In the genomic region with DNA sequence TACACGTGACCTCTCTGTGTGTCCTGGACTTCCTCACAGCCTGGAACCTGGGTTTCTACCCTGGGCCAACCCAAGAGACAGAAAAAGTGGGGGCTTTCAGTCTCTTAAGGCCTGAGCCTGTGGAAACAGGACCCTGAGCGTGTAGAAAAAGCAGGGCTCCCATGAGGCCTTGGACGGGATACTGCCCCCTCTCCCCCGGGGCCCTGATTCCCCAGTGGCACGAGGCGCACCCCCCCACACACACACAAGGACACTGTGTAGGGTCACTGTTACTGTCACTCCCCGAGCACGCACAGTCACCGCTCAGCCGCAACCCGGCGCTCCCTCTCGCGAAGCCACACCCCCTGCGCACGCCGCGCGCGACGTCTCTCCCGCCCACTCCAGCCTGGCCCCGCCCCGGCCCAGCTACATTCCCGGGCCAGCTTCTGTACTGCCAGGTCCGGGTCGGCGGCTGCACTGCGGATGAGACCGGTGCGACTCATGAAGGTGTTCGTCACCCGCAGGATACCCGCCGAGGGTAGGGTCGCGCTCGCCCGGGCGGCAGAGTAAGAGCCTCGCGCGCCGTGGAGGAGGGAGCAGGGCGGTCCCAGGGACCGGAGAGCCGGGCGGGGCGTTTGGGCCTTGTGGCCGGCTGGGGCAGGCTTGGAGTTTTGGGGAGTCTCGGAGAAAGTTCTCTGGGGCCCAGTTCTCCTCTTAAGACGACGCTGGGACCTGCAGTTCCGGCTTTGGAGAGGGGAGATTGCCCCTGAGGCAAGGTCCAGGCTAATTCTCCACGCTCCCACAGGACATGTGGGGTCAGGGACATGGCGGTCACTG, we compare ENCODE assay signal across 1 cellular context.
TF ChIP-seq lines count a peak whose summit lies in the region.

TSS of gene GRHPR (plus strand) at position 408 of the 816 bp plus-strand sequence. CDS start at position 463, 55 bp downstream.

TF ChIP-seq in HepG2, 621 proteins besides CTCF, POLR2A, EP300 and RAD21 (continued from another document and continues in another):
- TF ChIP-seq MLX (CRISPR knock-in tag; IDR thresholded peaks at IDR 0.05) (peak; percentile 41; the same call in 1 of the 2 replicates), KLF9 (CRISPR knock-in tag; IDR thresholded peaks at IDR 0.05; ENCODE audit: low read depth) (no peak; the same call in 1 of the 2 replicates), SOX6 (IDR thresholded peaks at IDR 0.05) (no peak), SOX6 (CRISPR knock-in tag; IDR thresholded peaks at IDR 0.05) (peak; percentile 72), ZNF878 (CRISPR knock-in tag; IDR thresholded peaks at IDR 0.05) (no peak), ZNF354B (CRISPR knock-in tag; IDR thresholded peaks at IDR 0.05) (no peak), RFX5 (IDR thresholded peaks at IDR 0.05; ENCODE audit: low read depth, low read length) (no peak), ZNF446 (CRISPR knock-in tag; IDR thresholded peaks at IDR 0.05) (no peak), ZNF674 (CRISPR knock-in tag; IDR thresholded peaks at IDR 0.05; ENCODE audit: low read depth) (no peak), HNRNPL (IDR thresholded peaks at IDR 0.05; ENCODE audit: low read depth, low read length) (no peak), PHF21A (CRISPR knock-in tag; IDR thresholded peaks at IDR 0.05) (peak; percentile 79), NR3C1 (CRISPR knock-in tag; IDR thresholded peaks at IDR 0.05) (no peak), SRSF1 (optimal IDR thresholded peaks at IDR 0.05; ENCODE audit: low read depth, low read length) (peak; percentile 42), NCOA5 (CRISPR knock-in tag; IDR thresholded peaks at IDR 0.05) (0 out of 2 replicates have a peak, but pooled peaks have one; percentile 23), HNF4G (IDR thresholded peaks at IDR 0.05; ENCODE audit: borderline replicate concordance, low read depth, low read length) (no peak), HNF4G (CRISPR knock-in tag; IDR thresholded peaks at IDR 0.05; ENCODE audit: borderline replicate concordance, low read depth) (peak; percentile 39; the same call in 1 of the 2 replicates), THAP11 (CRISPR knock-in tag; IDR thresholded peaks at IDR 0.05) (peak; percentile 58; the same call in 1 of the 2 replicates), ZNF383 (CRISPR knock-in tag; IDR thresholded peaks at IDR 0.05; ENCODE audit: borderline replicate concordance) (0 out of 2 replicates have a peak, but pooled peaks have one; percentile 71), ZNF547 (CRISPR knock-in tag; IDR thresholded peaks at IDR 0.05) (peak; percentile 76), SP140L (CRISPR knock-in tag; IDR thresholded peaks at IDR 0.05; ENCODE audit: borderline replicate concordance) (no peak), ZIK1 (CRISPR knock-in tag; IDR thresholded peaks at IDR 0.05; ENCODE audit: borderline replicate concordance, low read depth) (no peak; the same call in 1 of the 2 replicates), TCF7 (IDR thresholded peaks at IDR 0.05; ENCODE audit: low read depth) (no peak), NFIC (IDR thresholded peaks at IDR 0.05; ENCODE audit: low read length) (no peak), TCF12 (IDR thresholded peaks at IDR 0.05) (no peak), TCF12 (CRISPR knock-in tag; IDR thresholded peaks at IDR 0.05) (no peak; the same call in 1 of the 2 replicates), TBX3 (IDR thresholded peaks at IDR 0.05; ENCODE audit: borderline replicate concordance) (no peak), ZNF253 (CRISPR knock-in tag; IDR thresholded peaks at IDR 0.05; ENCODE audit: borderline replicate concordance) (no peak), ZNF3 (CRISPR knock-in tag; IDR thresholded peaks at IDR 0.05) (no peak), ZNF101 (CRISPR knock-in tag; IDR thresholded peaks at IDR 0.05; ENCODE audit: borderline replicate concordance, low read depth) (no peak), ZNF746 (CRISPR knock-in tag; IDR thresholded peaks at IDR 0.05) (no peak), ZNF264 (CRISPR knock-in tag; IDR thresholded peaks at IDR 0.05) (no peak), HNF1B (CRISPR knock-in tag; IDR thresholded peaks at IDR 0.05) (peak; percentile 68; the same call in 1 of the 2 replicates), GTF3A (CRISPR knock-in tag; conservative IDR thresholded peaks at IDR 0.05) (0 out of 2 replicates have a peak, but pooled peaks have one; percentile 55), MAFK (conservative IDR thresholded peaks at IDR 0.05 in 1 of 2, IDR thresholded peaks at IDR 0.05 in 1 of 2; ENCODE audit: low read length in 2 of 2) (no peak), PAX8 (CRISPR knock-in tag; IDR thresholded peaks at IDR 0.05; ENCODE audit: borderline replicate concordance) (no peak), HNRNPLL (IDR thresholded peaks at IDR 0.05; ENCODE audit: low read depth, low read length, poor library complexity, severe bottlenecking) (peak; percentile 76), RBM22 (optimal IDR thresholded peaks at IDR 0.05; ENCODE audit: low read length) (no peak), ZNF207 (IDR thresholded peaks at IDR 0.05; ENCODE audit: borderline replicate concordance) (no peak), TOE1 (CRISPR knock-in tag; IDR thresholded peaks at IDR 0.05) (no peak), ZNF34 (CRISPR knock-in tag; IDR thresholded peaks at IDR 0.05; ENCODE audit: borderline replicate concordance) (no peak), SP1 (IDR thresholded peaks at IDR 0.05) (0 out of 2 replicates have a peak, but pooled peaks have one; percentile 38), SP1 (CRISPR knock-in tag; IDR thresholded peaks at IDR 0.05) (peak; percentile 96), GLI4 (CRISPR knock-in tag; IDR thresholded peaks at IDR 0.05; ENCODE audit: borderline replicate concordance) (peak; percentile 85; the same call in 1 of the 2 replicates), CENPX (CRISPR knock-in tag; IDR thresholded peaks at IDR 0.05) (no peak), RXRA (CRISPR knock-in tag; IDR thresholded peaks at IDR 0.05) (peak; percentile 53), ETV6 (CRISPR knock-in tag; conservative IDR thresholded peaks at IDR 0.05) (0 out of 2 replicates have a peak, but pooled peaks have one; percentile 9), ZNF382 (CRISPR knock-in tag; IDR thresholded peaks at IDR 0.05; ENCODE audit: borderline replicate concordance) (no peak), ATM (IDR thresholded peaks at IDR 0.05; ENCODE audit: borderline replicate concordance) (no peak), SMARCE1 (IDR thresholded peaks at IDR 0.05; ENCODE audit: borderline replicate concordance) (no peak), ZNF775 (CRISPR knock-in tag; IDR thresholded peaks at IDR 0.05; ENCODE audit: borderline replicate concordance) (no peak), USF2 (IDR thresholded peaks at IDR 0.05; ENCODE audit: low read depth, low read length) (no peak; the same call in 1 of the 2 replicates), USF2 (CRISPR knock-in tag; IDR thresholded peaks at IDR 0.05; ENCODE audit: borderline replicate concordance) (peak; percentile 75), ZNF816 (CRISPR knock-in tag; IDR thresholded peaks at IDR 0.05; ENCODE audit: borderline replicate concordance) (0 out of 2 replicates have a peak, but pooled peaks have one; percentile 52)
- TF ChIP-seq, protein P1, sequence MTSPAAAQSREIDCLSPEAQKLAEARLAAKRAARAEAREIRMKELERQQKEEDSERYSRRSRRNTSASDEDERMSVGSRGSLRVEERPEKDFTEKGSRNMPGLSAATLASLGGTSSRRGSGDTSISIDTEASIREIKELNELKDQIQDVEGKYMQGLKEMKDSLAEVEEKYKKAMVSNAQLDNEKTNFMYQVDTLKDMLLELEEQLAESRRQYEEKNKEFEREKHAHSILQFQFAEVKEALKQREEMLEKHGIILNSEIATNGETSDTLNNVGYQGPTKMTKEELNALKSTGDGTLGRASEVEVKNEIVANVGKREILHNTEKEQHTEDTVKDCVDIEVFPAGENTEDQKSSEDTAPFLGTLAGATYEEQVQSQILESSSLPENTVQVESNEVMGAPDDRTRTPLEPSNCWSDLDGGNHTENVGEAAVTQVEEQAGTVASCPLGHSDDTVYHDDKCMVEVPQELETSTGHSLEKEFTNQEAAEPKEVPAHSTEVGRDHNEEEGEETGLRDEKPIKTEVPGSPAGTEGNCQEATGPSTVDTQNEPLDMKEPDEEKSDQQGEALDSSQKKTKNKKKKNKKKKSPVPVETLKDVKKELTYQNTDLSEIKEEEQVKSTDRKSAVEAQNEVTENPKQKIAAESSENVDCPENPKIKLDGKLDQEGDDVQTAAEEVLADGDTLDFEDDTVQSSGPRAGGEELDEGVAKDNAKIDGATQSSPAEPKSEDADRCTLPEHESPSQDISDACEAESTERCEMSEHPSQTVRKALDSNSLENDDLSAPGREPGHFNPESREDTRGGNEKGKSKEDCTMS (CRISPR knock-in tag; conservative IDR thresholded peaks at IDR 0.05) = no peak
- TF ChIP-seq, protein P2, sequence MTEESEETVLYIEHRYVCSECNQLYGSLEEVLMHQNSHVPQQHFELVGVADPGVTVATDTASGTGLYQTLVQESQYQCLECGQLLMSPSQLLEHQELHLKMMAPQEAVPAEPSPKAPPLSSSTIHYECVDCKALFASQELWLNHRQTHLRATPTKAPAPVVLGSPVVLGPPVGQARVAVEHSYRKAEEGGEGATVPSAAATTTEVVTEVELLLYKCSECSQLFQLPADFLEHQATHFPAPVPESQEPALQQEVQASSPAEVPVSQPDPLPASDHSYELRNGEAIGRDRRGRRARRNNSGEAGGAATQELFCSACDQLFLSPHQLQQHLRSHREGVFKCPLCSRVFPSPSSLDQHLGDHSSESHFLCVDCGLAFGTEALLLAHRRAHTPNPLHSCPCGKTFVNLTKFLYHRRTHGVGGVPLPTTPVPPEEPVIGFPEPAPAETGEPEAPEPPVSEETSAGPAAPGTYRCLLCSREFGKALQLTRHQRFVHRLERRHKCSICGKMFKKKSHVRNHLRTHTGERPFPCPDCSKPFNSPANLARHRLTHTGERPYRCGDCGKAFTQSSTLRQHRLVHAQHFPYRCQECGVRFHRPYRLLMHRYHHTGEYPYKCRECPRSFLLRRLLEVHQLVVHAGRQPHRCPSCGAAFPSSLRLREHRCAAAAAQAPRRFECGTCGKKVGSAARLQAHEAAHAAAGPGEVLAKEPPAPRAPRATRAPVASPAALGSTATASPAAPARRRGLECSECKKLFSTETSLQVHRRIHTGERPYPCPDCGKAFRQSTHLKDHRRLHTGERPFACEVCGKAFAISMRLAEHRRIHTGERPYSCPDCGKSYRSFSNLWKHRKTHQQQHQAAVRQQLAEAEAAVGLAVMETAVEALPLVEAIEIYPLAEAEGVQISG (CRISPR knock-in tag; IDR thresholded peaks at IDR 0.05) = peak; percentile 76
- TF ChIP-seq, protein P3, sequence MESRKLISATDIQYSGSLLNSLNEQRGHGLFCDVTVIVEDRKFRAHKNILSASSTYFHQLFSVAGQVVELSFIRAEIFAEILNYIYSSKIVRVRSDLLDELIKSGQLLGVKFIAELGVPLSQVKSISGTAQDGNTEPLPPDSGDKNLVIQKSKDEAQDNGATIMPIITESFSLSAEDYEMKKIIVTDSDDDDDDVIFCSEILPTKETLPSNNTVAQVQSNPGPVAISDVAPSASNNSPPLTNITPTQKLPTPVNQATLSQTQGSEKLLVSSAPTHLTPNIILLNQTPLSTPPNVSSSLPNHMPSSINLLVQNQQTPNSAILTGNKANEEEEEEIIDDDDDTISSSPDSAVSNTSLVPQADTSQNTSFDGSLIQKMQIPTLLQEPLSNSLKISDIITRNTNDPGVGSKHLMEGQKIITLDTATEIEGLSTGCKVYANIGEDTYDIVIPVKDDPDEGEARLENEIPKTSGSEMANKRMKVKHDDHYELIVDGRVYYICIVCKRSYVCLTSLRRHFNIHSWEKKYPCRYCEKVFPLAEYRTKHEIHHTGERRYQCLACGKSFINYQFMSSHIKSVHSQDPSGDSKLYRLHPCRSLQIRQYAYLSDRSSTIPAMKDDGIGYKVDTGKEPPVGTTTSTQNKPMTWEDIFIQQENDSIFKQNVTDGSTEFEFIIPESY (CRISPR knock-in tag; IDR thresholded peaks at IDR 0.05) = 0 out of 2 replicates have a peak, but pooled peaks have one; percentile 3
- TF ChIP-seq, protein P4, sequence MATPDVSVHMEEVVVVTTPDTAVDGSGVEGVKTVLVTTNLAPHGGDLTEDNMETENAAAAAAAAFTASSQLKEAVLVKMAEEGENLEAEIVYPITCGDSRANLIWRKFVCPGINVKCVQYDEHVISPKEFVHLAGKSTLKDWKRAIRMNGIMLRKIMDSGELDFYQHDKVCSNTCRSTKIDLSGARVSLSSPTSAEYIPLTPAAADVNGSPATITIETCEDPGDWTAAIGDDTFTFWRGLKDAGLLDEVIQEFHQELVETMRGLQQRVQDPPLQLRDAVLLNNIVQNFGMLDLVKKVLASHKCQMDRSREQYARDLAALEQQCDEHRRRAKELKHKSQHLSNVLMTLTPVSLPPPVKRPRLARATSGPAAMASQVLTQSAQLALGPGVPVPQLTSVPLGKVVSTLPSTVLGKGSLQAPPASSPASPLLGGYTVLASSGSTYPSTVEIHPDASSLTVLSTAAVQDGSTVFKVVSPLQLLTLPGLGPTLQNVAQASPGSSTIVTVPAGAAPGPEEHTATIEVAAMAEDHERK (CRISPR knock-in tag; IDR thresholded peaks at IDR 0.05; ENCODE audit: low read depth) = peak; percentile 85
